In genomic region chr22:24406322-24407277, GRCh38 we compare ENCODE assay signal across 11 cellular contexts. TPM values are rescaled to one million over a fixed set of nuclear protein-coding genes. Genes with fewer than 3 reads are reported as not detected.
A peak's percentile ranks its signal among the peaks of the same experiment; 100 is the strongest.
DNase-seq lines count a peak whose midpoint lies in the region; ATAC-seq and TF ChIP-seq lines count a peak whose summit lies in the region.
"Had no signal": no experiment of that assay in that cellular context is flagged by ENCODE, and none has a peak within 500 bp of the region (broad histone marks: within the 10 kb centered on the region; RNA-seq: fewer than 3 reads in every experiment).

No MANE protein-coding gene starts in this region.

- H3K27ac Mint-ChIP-seq in activated CD4-positive, alpha-beta T cell treated with anti-CD3 and anti-CD28 coated beads, Interleukin-2, amount 10 ng/mL, durations not matched to agents 24 days and 14 days = peak overlapping the region; percentile 78
- peak overlapping the region; percentile 96 for H3K27ac Mint-ChIP-seq in endothelial cell (ENCODE audit: unreplicated experiment)
- H3K27ac Mint-ChIP-seq in osteocyte (ENCODE audit: unreplicated experiment) = peak overlapping the region; percentile 82

- TF ChIP-seq CTCF in endothelial cell (IDR thresholded peaks at IDR 0.05; ENCODE audit: unreplicated experiment) (no peak), osteocyte (IDR thresholded peaks at IDR 0.05) (no peak)

- intact Hi-C loops in activated CD4-positive, alpha-beta T cell treated with anti-CD3 and anti-CD28 coated beads, Interleukin-2, amount 10 ng/mL, durations not matched to agents 24 days and 14 days (cut with micrococcal nuclease) = no loop called here

- ATAC-seq in GM18870 (IDR thresholded peaks at IDR 0.05; ENCODE audit: unreplicated experiment) = no peak
- ATAC-seq: GM12878 had no signal

- H3K36me3 Mint-ChIP-seq in activated CD4-positive, alpha-beta T cell treated with anti-CD3 and anti-CD28 coated beads, Interleukin-2, amount 10 ng/mL, durations not matched to agents 24 days and 14 days (ENCODE audit: low read depth) = peaks cover 15% of the 10 kb centered on the region
- peaks cover 45% of the 10 kb centered on the region for H3K36me3 Mint-ChIP-seq in endothelial cell (ENCODE audit: low read depth, unreplicated experiment)
- H3K36me3 Mint-ChIP-seq in osteocyte (ENCODE audit: unreplicated experiment) = peaks cover 18% of the 10 kb centered on the region

- H3K4me3 Mint-ChIP-seq in activated CD4-positive, alpha-beta T cell treated with anti-CD3 and anti-CD28 coated beads, Interleukin-2, amount 10 ng/mL, durations not matched to agents 24 days and 14 days = peak overlapping the region; percentile 40
- H3K4me3 Mint-ChIP-seq in endothelial cell (ENCODE audit: unreplicated experiment) (peak overlapping the region; percentile 21), osteocyte (ENCODE audit: unreplicated experiment) (no peak overlapping the region)

- H3K9me3 Mint-ChIP-seq in activated CD4-positive, alpha-beta T cell treated with anti-CD3 and anti-CD28 coated beads, Interleukin-2, amount 10 ng/mL, durations not matched to agents 24 days and 14 days = no peaks in the 10 kb centered on the region
- H3K9me3 Mint-ChIP-seq in endothelial cell (ENCODE audit: unreplicated experiment) (no peaks in the 10 kb centered on the region), osteocyte (ENCODE audit: unreplicated experiment) (no peaks in the 10 kb centered on the region)

- H3K4me1 Mint-ChIP-seq in activated CD4-positive, alpha-beta T cell treated with anti-CD3 and anti-CD28 coated beads, Interleukin-2, amount 10 ng/mL, durations not matched to agents 24 days and 14 days = peaks cover 42% of the 10 kb centered on the region
- H3K4me1 Mint-ChIP-seq in endothelial cell (ENCODE audit: unreplicated experiment) (peaks cover 37% of the 10 kb centered on the region), osteocyte (ENCODE audit: unreplicated experiment) (peaks cover 63% of the 10 kb centered on the region)

- DNase-seq in activated CD4-positive, alpha-beta T cell treated with anti-CD3 and anti-CD28 coated beads, Interleukin-2, amount 10 ng/mL, durations not matched to agents 24 days and 14 days = peak; percentile 55
- no peak for DNase-seq in activated CD4-positive, alpha-beta T cell treated with anti-CD3 and anti-CD28 coated beads for 4 hours
- DNase-seq in Kasumi-1 (lab: John Stamatoyannopoulos, UW) (peak; percentile 17 to 46), endothelial cell (ENCODE audit: low spot score) (no peak), osteocyte (ENCODE audit: extremely low spot score, unreplicated experiment) (peak; percentile 71), NCI-H1105 (lab: John Stamatoyannopoulos, UW) (no peak), activated gamma-delta T cell (lab: John Stamatoyannopoulos, UW) (no peak)
- DNase-seq: activated T-cell treated with anti-CD3 and anti-CD28 coated beads for 4 hours, transverse colon had no signal

- H3K27me3 Mint-ChIP-seq in activated CD4-positive, alpha-beta T cell treated with anti-CD3 and anti-CD28 coated beads, Interleukin-2, amount 10 ng/mL, durations not matched to agents 24 days and 14 days = no peaks in the 10 kb centered on the region
- peaks cover 9% of the 10 kb centered on the region for H3K27me3 Mint-ChIP-seq in endothelial cell (ENCODE audit: unreplicated experiment)
- no peaks in the 10 kb centered on the region for H3K27me3 Mint-ChIP-seq in osteocyte (ENCODE audit: unreplicated experiment)

RNA-seq across cellular contexts. Expression of gene ADORA2A, which starts 20.8 kb away (rescaled TPM):
- total RNA-seq in activated CD4-positive, alpha-beta T cell treated with anti-CD3 and anti-CD28 coated beads, Interleukin-2, amount 10 ng/mL, durations not matched to agents 24 days and 14 days = 34.9 and 36.2 TPM in 2 replicates
- 18.5 TPM for total RNA-seq in endothelial cell (ENCODE audit: unreplicated experiment)
- total RNA-seq in osteocyte = 1.6 and 3.5 TPM in 2 replicates

Comparison
In these comparisons a context has a peak if more than half of its experiments do, and no peak if none do; other contexts are left out.
1. DNase-seq: peak in activated CD4-positive, alpha-beta T cell treated with anti-CD3 and anti-CD28 coated beads, Interleukin-2, amount 10 ng/mL, durations not matched to agents 24 days and 14 days (single experiment), Kasumi-1 (2 of 2) and osteocyte (single experiment); none in activated CD4-positive, alpha-beta T cell treated with anti-CD3 and anti-CD28 coated beads for 4 hours (0 of 2), endothelial cell (single experiment), NCI-H1105 (single experiment) and activated gamma-delta T cell (single experiment).
2. Peak in every context shown above with its lines, with median percentiles within 50 percentile points of each other: H3K27ac Mint-ChIP-seq.